In genomic region chr3:61864886-61865285, GRCh38 we compare ENCODE assay signal across 19 cellular contexts.
DNase-seq lines count a peak whose midpoint lies in the region; ATAC-seq and TF ChIP-seq lines count a peak whose summit lies in the region.
"Had no signal": no experiment of that assay in that cellular context is flagged by ENCODE, and none has a peak within 500 bp of the region (broad histone marks: within the 10 kb centered on the region; RNA-seq: fewer than 3 reads in every experiment).

No MANE protein-coding gene starts in this region.

- H3K9me3 Mint-ChIP-seq in HFFc6, result no peaks in the 10 kb centered on the region
- H3K9me3 Mint-ChIP-seq: CD8-positive, alpha-beta T cell had no signal

- peak; percentile 63 for DNase-seq in AG10803 (ENCODE audit: low read depth)
- peak; percentile 24 for DNase-seq in HFFc6
- peak; percentile 19 for DNase-seq in astrocyte of the spinal cord (ENCODE audit: low read depth, low spot score)
- DNase-seq in myocyte (ENCODE audit: low read depth), result peak; percentile 49
- DNase-seq in KG1 (lab: John Stamatoyannopoulos, UW), result no peak
- DNase-seq in T-helper 2 cell, result no peak
- DNase-seq in cerebellar nuclear complex (lab: John Stamatoyannopoulos, UW), result no peak
- DNase-seq: Calu3; CD8-positive, alpha-beta T cell; DMS53; NCI-H1694 treated with DMSO at 0.1 percent for 48 hours; NCI-H510A treated with DMSO at 0.1 percent for 48 hours; NCI-H774; OCI-M1; Right ventricle myocardium superior had no signal

- H3K27me3 Mint-ChIP-seq in HFFc6 (ENCODE audit: insufficient read depth), result peaks cover 2% of the 10 kb centered on the region; the same call in 1 of the 2 replicates

- peak overlapping the region; percentile 16 for H3K27ac Mint-ChIP-seq in HFFc6
- H3K27ac Mint-ChIP-seq: CD8-positive, alpha-beta T cell had no signal

- ATAC-seq in HG03175 (IDR thresholded peaks at IDR 0.05; ENCODE audit: unreplicated experiment), result no peak
- ATAC-seq: CD8-positive, alpha-beta T cell had no signal

- TF ChIP-seq CTCF in AG10803 (conservative IDR thresholded peaks at IDR 0.05; ENCODE audit: low read length) (no peak), HFFc6 (IDR thresholded peaks at IDR 0.05) (no peak), astrocyte of the spinal cord (IDR thresholded peaks at IDR 0.05; ENCODE audit: low read depth, low read length) (no peak)

- no peaks in the 10 kb centered on the region for H3K36me3 Mint-ChIP-seq in HFFc6 (ENCODE audit: low read depth)
- H3K36me3 Mint-ChIP-seq: CD8-positive, alpha-beta T cell had no signal

- no peak overlapping the region for H3K4me3 Mint-ChIP-seq in HFFc6
- H3K4me3 Mint-ChIP-seq: CD8-positive, alpha-beta T cell had no signal

- H3K4me1 Mint-ChIP-seq in HFFc6 (ENCODE audit: low read depth), result peaks cover 17% of the 10 kb centered on the region

- in situ Hi-C loops in astrocyte of the spinal cord (cut with HindIII; ENCODE audit: low sequenced_read_pairs), result no loop called here

- no peak overlapping the region for H3K4me3 ChIP-seq in AG10803 (ENCODE audit: low read length)
- H3K4me3 ChIP-seq in astrocyte of the spinal cord (ENCODE audit: low read depth, low read length), result no peak overlapping the region
- H3K4me3 ChIP-seq: BLaER1 treated with 17β-estradiol and CSF1 and Interleukin-3, amounts not matched to agents 10 nM and 100 nM; HAP-1; SK-N-MC had no signal

Comparison
In these comparisons a context has a peak if more than half of its experiments do, and no peak if none do; other contexts are left out.
1. DNase-seq: peak in AG10803 (single experiment), HFFc6 (single experiment), astrocyte of the spinal cord (single experiment) and myocyte (single experiment); none in KG1 (single experiment), T-helper 2 cell (0 of 5) and cerebellar nuclear complex (0 of 2).